Comparison of ENCODE assay signal across 18 cellular contexts in the genomic region with DNA sequence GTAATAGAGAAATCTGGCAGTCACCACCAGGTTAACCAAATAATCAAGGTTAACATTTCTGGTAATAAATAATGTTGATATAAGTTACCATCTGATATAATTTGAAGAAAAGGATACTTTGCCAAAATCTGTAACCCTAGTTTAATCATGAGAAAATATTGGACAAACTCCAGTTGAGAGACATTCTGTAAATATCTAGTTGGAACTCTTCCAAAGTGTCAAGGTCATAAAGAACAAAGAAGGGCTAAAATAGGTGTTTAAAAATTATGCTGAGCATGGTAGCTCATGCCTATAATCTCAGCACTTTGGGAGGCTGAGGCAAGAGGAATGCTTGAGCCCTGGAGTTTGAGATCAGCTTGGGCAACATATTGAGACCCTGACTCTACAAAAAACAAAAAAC.
A peak's percentile ranks its signal among the peaks of the same experiment; 100 is the strongest.
DNase-seq lines count a peak whose midpoint lies in the region; ATAC-seq and TF ChIP-seq lines count a peak whose summit lies in the region.
"Had no signal": no experiment of that assay in that cellular context is flagged by ENCODE, and none has a peak within 500 bp of the region (broad histone marks: within the 10 kb centered on the region; RNA-seq: fewer than 3 reads in every experiment).

No MANE protein-coding gene starts in this region.

- H3K27ac Mint-ChIP-seq in GM23338 (peak overlapping the region; percentile 90), H9 (peak overlapping the region; percentile 61 to 85 (median 82); a peak in 6 of 7 replicates)
- H3K27ac Mint-ChIP-seq: CD4-positive, alpha-beta memory T cell had no signal

- no peak overlapping the region for H2BK12ac ChIP-seq in H9 (ENCODE audit: insufficient read length, low read depth, low read length)

- no peak overlapping the region for H3K14ac ChIP-seq in H9 (ENCODE audit: insufficient read depth, low read length)

- H3K36me3 ChIP-seq in GM23338 (ENCODE audit: insufficient read depth) (no peaks in the 10 kb centered on the region), body of pancreas (replicated peaks in 1 of 2; ENCODE audit: insufficient read depth in 1 of 2, low read depth in 2 of 2) (no peaks in the 10 kb centered on the region)

- intact Hi-C loops in body of pancreas (cut with DNase I), result no loop called here

- H3K56ac ChIP-seq in H9 (ENCODE audit: insufficient read length, low read depth, low read length), result no peak overlapping the region

- H4K8ac ChIP-seq in H9 (replicated peaks; ENCODE audit: insufficient read length, low read depth, low read length), result no peak overlapping the region

- H3K9me3 Mint-ChIP-seq in GM23338 (no peaks in the 10 kb centered on the region), H9 (no peaks in the 10 kb centered on the region)

- no peak overlapping the region for H4K5ac ChIP-seq in H9 (ENCODE audit: insufficient read length, low read depth, low read length)

- H3K4me3 ChIP-seq in GM23338 (no peak overlapping the region), body of pancreas (no peak overlapping the region), coronary artery (no peak overlapping the region)

- no peaks in the 10 kb centered on the region for H3K9me3 ChIP-seq in H9 (ENCODE audit: control insufficient read depth, low read depth, low read length)
- no peaks in the 10 kb centered on the region for H3K9me3 ChIP-seq in body of pancreas

- no peak for ATAC-seq in GM23338
- ATAC-seq in body of pancreas, result peak; percentile 50
- no peak for ATAC-seq in HG03432 (IDR thresholded peaks at IDR 0.05; ENCODE audit: unreplicated experiment)

- H2AK5ac ChIP-seq in H9 (ENCODE audit: insufficient read length, low read length), result no peak overlapping the region

- no peak overlapping the region for H4K91ac ChIP-seq in H9 (ENCODE audit: insufficient read length, low read depth, low read length)

- no peak overlapping the region for H2BK20ac ChIP-seq in H9 (ENCODE audit: low read depth, low read length, poor library complexity, severe bottlenecking)

- no peak overlapping the region for H3K4me3 Mint-ChIP-seq in GM23338
- no peak overlapping the region for H3K4me3 Mint-ChIP-seq in H9
- H3K4me3 Mint-ChIP-seq: CD4-positive, alpha-beta memory T cell had no signal

- no peak overlapping the region for H3K9ac ChIP-seq in H9 (ENCODE audit: extremely low read depth, insufficient read length, low read length)

- H2BK5ac ChIP-seq in H9 (ENCODE audit: insufficient read length, low read length), result no peak overlapping the region

- peaks cover 45% of the 10 kb centered on the region for H3K4me1 Mint-ChIP-seq in GM23338
- peaks cover 40 to 42% of the 10 kb centered on the region in 2 experiments for H3K4me1 Mint-ChIP-seq in H9
- H3K4me1 Mint-ChIP-seq: CD4-positive, alpha-beta memory T cell had no signal

- H3K23me2 ChIP-seq in H9 (ENCODE audit: insufficient read length, low read depth, low read length, poor library complexity, severe bottlenecking), result no peaks in the 10 kb centered on the region

- no peaks in the 10 kb centered on the region; the same call in 1 of the 2 replicates for H3K9me2 ChIP-seq in GM23338 (ENCODE audit: insufficient read depth)

- no peaks in the 10 kb centered on the region for H3K79me1 ChIP-seq in H9 (ENCODE audit: insufficient read depth, low read depth, low read length, poor library complexity, severe bottlenecking)

- H3K79me2 ChIP-seq in GM23338 (replicated peaks; ENCODE audit: insufficient read depth) (no peaks in the 10 kb centered on the region), H9 (ENCODE audit: insufficient read depth, low read length) (no peaks in the 10 kb centered on the region)

- H3K27me3 Mint-ChIP-seq in GM23338 (ENCODE audit: insufficient read depth, low read depth, poor library complexity) (no peaks in the 10 kb centered on the region), H9 (ENCODE audit: low read depth) (no peaks in the 10 kb centered on the region)
- H3K27me3 Mint-ChIP-seq: CD4-positive, alpha-beta memory T cell had no signal

- no peak overlapping the region for H2BK120ac ChIP-seq in H9 (ENCODE audit: low read depth, low read length, poor library complexity, severe bottlenecking)

- no peaks in the 10 kb centered on the region for H3K36me3 Mint-ChIP-seq in GM23338 (ENCODE audit: low read depth)
- H3K36me3 Mint-ChIP-seq in H9 (ENCODE audit: insufficient read depth in 1 of 3, low read depth in 3 of 3), result no peaks in the 10 kb centered on the region
- H3K36me3 Mint-ChIP-seq: CD4-positive, alpha-beta memory T cell had no signal

- H3F3A ChIP-seq in GM23338 (replicated peaks; ENCODE audit: low read depth), result no peaks in the 10 kb centered on the region

- H4K20me1 ChIP-seq in GM23338 (replicated peaks; ENCODE audit: insufficient read depth) (no peaks in the 10 kb centered on the region), H9 (ENCODE audit: control insufficient read depth, insufficient read depth, insufficient read length) (no peaks in the 10 kb centered on the region)

- H3T11ph ChIP-seq in H9 (ENCODE audit: low read length), result no peak overlapping the region

- TF ChIP-seq CTCF in GM23338 (conservative IDR thresholded peaks at IDR 0.05; ENCODE audit: low read depth in 2 of 2), result no peak
- TF ChIP-seq CTCF in H9 (conservative IDR thresholded peaks at IDR 0.05), result no peak
- TF ChIP-seq CTCF in body of pancreas (IDR thresholded peaks at IDR 0.05), result no peak
- no peak for TF ChIP-seq CTCF in coronary artery (IDR thresholded peaks at IDR 0.05)

- DNase-seq in GM23338 (ENCODE audit: low spot score) (no peak), H9 (no peak), NCI-H2171 (lab: John Stamatoyannopoulos, UW) (peak; percentile 12), body of pancreas (no peak), coronary artery (ENCODE audit: low spot score) (no peak), pons (ENCODE audit: low spot score) (no peak), nucleus accumbens (lab: John Stamatoyannopoulos, UW) (no peak)
- DNase-seq: ACHN; AML-193; CD4-positive, alpha-beta memory T cell; DMS153; DMS79; GF-D8; GOT3; HCEC 1CT had no signal

- no peaks in the 10 kb centered on the region for H3K27me3 ChIP-seq in GM23338 (ENCODE audit: insufficient read depth)
- no peaks in the 10 kb centered on the region for H3K27me3 ChIP-seq in H9 (ENCODE audit: insufficient read depth, low read length)
- H3K27me3 ChIP-seq in body of pancreas, result no peaks in the 10 kb centered on the region

- H2AFZ ChIP-seq in GM23338 (no peak overlapping the region), H9 (ENCODE audit: low read length) (no peak overlapping the region)

- H3K4me2 ChIP-seq in GM23338 (no peak overlapping the region), H9 (ENCODE audit: insufficient read depth, insufficient read length, low read length) (no peak overlapping the region)

- peaks cover 38% of the 10 kb centered on the region for H3K4me1 ChIP-seq in GM23338 (ENCODE audit: insufficient read depth)
- H3K4me1 ChIP-seq in H9 (ENCODE audit: insufficient read depth, low read length), result no peaks in the 10 kb centered on the region; the same call in 1 of the 2 replicates
- H3K4me1 ChIP-seq in body of pancreas, result peaks cover 13% of the 10 kb centered on the region

- TF ChIP-seq POLR2A in body of pancreas (IDR thresholded peaks at IDR 0.05), result no peak

- H3K4ac ChIP-seq in H9 (ENCODE audit: low read depth, low read length), result no peak overlapping the region

- no peak overlapping the region for H3K23ac ChIP-seq in H9 (ENCODE audit: insufficient read length, low read depth, low read length)

- no peak overlapping the region for H2BK15ac ChIP-seq in H9 (ENCODE audit: low read depth, low read length)

- H3K27ac ChIP-seq in GM23338 (ENCODE audit: low read depth), result peak overlapping the region; percentile 90
- no peak overlapping the region for H3K27ac ChIP-seq in H9 (ENCODE audit: insufficient read length, low read depth, low read length)
- H3K27ac ChIP-seq in body of pancreas, result no peak overlapping the region
- no peak overlapping the region for H3K27ac ChIP-seq in coronary artery
- H3K27ac ChIP-seq: C4-2B, HL-60 had no signal

- H3K18ac ChIP-seq in H9 (ENCODE audit: insufficient read length, low read depth, low read length), result no peak overlapping the region
